Comparison of ENCODE assay signal across 1 cellular context in genomic region chr10:100537475-100537874, GRCh38.
TF ChIP-seq lines count a peak whose summit lies in the region.

No MANE protein-coding gene starts in this region.

TF ChIP-seq in WTC11, 78 proteins besides CTCF, POLR2A, EP300 and RAD21 (continued from another document):
- TF ChIP-seq STAT6 (CRISPR knock-in tag; conservative IDR thresholded peaks at IDR 0.05; ENCODE audit: low read depth) (no peak), ZBTB21 (CRISPR knock-in tag; IDR thresholded peaks at IDR 0.05; ENCODE audit: borderline replicate concordance) (no peak), ZNF532 (CRISPR knock-in tag; IDR thresholded peaks at IDR 0.05; ENCODE audit: borderline replicate concordance) (no peak), FOXP1 (CRISPR knock-in tag; IDR thresholded peaks at IDR 0.05; ENCODE audit: borderline replicate concordance) (no peak), ZNF219 (CRISPR knock-in tag; IDR thresholded peaks at IDR 0.05; ENCODE audit: borderline replicate concordance) (no peak), PREB (CRISPR knock-in tag; IDR thresholded peaks at IDR 0.05; ENCODE audit: borderline replicate concordance) (no peak), CDX4 (CRISPR knock-in tag; IDR thresholded peaks at IDR 0.05; ENCODE audit: borderline replicate concordance) (no peak)
